28 cellular contexts compared by ENCODE assay signal in the genomic region with DNA sequence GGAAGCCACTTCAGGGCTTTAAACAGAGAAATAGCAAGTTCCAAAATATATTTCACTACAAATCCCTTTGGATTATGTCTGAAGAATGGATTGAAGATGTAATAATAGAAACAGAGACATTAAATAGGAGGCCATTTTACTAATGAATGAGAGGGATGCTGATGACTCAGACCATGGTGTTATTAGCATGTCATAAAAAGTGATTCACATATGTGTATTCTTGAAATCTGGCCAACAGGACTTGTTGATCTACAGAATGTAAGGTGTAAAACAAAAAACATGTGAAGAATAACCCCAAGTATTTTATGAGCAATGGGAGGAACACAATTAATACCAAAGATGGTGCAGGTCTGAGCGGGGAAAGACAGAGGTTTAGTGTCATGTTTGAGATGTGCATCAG.
DNase-seq lines count a peak whose midpoint lies in the region; ATAC-seq, FAIRE-seq and TF ChIP-seq lines count a peak whose summit lies in the region.
"Had no signal": no experiment of that assay in that cellular context is flagged by ENCODE, and none has a peak within 500 bp of the region (broad histone marks: within the 10 kb centered on the region; RNA-seq: fewer than 3 reads in every experiment).

No MANE protein-coding gene starts in this region.

- ATAC-seq in GM19035 (IDR thresholded peaks at IDR 0.05; ENCODE audit: unreplicated experiment) = no peak
- ATAC-seq: GM23338 had no signal

- FAIRE-seq in H54 (lab: Jason Lieb, UNC) = peak; percentile 38
- FAIRE-seq: A204.1, GM12891 had no signal

- no peak for TF ChIP-seq POLR2A in H54 (IDR thresholded peaks at IDR 0.05; ENCODE audit: low read depth, low read length)

- DNase-seq in H54 (ENCODE audit: insufficient read length, low spot score) (no peak), LoVo (ENCODE audit: low spot score) (peak; percentile 24), amniotic epithelial cell (ENCODE audit: low read depth) (peak; percentile 4), renal cortical epithelial cell (ENCODE audit: low read depth) (peak; percentile 8), NCI-H1436 (lab: John Stamatoyannopoulos, UW) (no peak)
- no peak for DNase-seq in activated effector memory CD4-positive, alpha-beta T cell treated with anti-CD3 and anti-CD28 coated beads, Interleukin-2, amount 50 U/mL, for 16 hours
- DNase-seq: C1 segment of cervical spinal cord; CD4-positive, alpha-beta memory T cell; COR-L47; DMS79; EL; GF-D8; MV-4-11; NCI-H1105; NCI-H146; NCI-H1930; NCI-H2107; NCI-H446; NCI-H524 treated with DMSO at 0.1 percent for 48 hours; NCI-H82; NK-92 treated with Interleukin-12 subunit alpha and Interleukin-12 subunit beta, amount 100 ng/mL, for 24 hours; PC-9; Right ventricle myocardium superior; RPMI8226 had no signal

Comparison
In these comparisons a context has a peak if more than half of its experiments do, and no peak if none do; other contexts are left out.
1. DNase-seq: peak in LoVo (single experiment), amniotic epithelial cell (single experiment) and renal cortical epithelial cell (single experiment); none in H54 (single experiment), activated effector memory CD4-positive, alpha-beta T cell treated with anti-CD3 and anti-CD28 coated beads, Interleukin-2, amount 50 U/mL, for 16 hours (single experiment) and NCI-H1436 (single experiment).